10 cellular contexts compared by ENCODE assay signal in the genomic region with DNA sequence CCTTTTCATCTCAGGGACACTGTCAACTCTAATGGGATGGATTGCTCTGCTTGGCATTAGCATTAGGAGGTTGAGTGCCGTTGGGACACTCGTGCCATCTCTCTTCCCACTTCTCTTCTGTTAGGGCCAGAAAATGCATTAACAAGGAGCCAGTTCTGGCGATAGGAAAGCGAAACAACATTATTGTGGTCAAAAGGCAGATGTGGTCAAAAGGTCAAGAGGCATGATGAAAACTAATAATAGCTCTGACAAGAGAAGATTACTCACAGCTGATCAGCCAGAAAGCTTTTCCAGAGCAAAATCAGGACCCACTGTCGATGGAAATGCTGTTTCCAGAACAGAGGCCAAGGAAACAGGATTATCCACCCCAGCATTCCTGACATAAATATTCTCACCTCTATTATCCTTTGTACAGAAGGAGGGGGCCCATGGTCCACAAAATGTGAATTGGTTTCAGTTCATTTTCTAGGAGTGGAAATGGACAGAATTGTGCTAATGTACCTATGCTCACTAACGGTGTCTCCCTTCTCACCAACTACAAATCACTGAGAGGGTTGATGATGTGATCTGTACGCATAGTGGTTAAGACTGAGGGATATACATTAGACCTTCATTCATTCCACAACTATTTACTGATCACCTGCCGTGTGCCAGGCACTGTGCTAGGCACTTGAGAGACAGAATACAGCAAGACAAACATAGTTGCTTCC.
DNase-seq lines count a peak whose midpoint lies in the region; ATAC-seq, FAIRE-seq and TF ChIP-seq lines count a peak whose summit lies in the region.
"Had no signal": no experiment of that assay in that cellular context is flagged by ENCODE, and none has a peak within 500 bp of the region (broad histone marks: within the 10 kb centered on the region; RNA-seq: fewer than 3 reads in every experiment).

No MANE protein-coding gene starts in this region.

- peak overlapping the region; percentile 50 to 62 for H3K27ac ChIP-seq in SK-N-SH (ENCODE audit: low read depth in 2 of 2, low read length in 1 of 2)
- no peak overlapping the region for H3K27ac ChIP-seq in trophoblast cell (ENCODE audit: low read depth, low read length)
- no peak overlapping the region for H3K27ac ChIP-seq in aorta (ENCODE audit: low read depth in 1 of 2, low read length in 2 of 2)
- no peak overlapping the region for H3K27ac ChIP-seq in naive thymus-derived CD4-positive, alpha-beta T cell (ENCODE audit: low read depth, low read length)
- H3K27ac ChIP-seq: body of pancreas had no signal

- H3K9me3 Mint-ChIP-seq in naive thymus-derived CD4-positive, alpha-beta T cell: no peaks in the 10 kb centered on the region

- ATAC-seq in GM18861 (IDR thresholded peaks at IDR 0.05; ENCODE audit: unreplicated experiment) (peak; percentile 60), HG02870 (IDR thresholded peaks at IDR 0.05; ENCODE audit: unreplicated experiment) (peak; percentile 60), aorta (ENCODE audit: low FRiP score) (no peak)
- no peak for ATAC-seq in naive thymus-derived CD4-positive, alpha-beta T cell
- ATAC-seq: body of pancreas, K562 had no signal

- H3F3A ChIP-seq in SK-N-SH (replicated peaks; ENCODE audit: insufficient read depth): peaks cover 4% of the 10 kb centered on the region

- H2BK5ac ChIP-seq in trophoblast cell (ENCODE audit: low read depth, low read length, poor library complexity): no peak overlapping the region

- FAIRE-seq in HTR-8/SVneo (lab: Jason Lieb, UNC): no peak
- FAIRE-seq: K562 had no signal

- H3K36me3 ChIP-seq in SK-N-SH (replicated peaks in 1 of 2; ENCODE audit: control insufficient read depth in 1 of 2, insufficient read depth in 2 of 2, low read length in 1 of 2): no peaks in the 10 kb centered on the region
- H3K36me3 ChIP-seq in trophoblast cell (ENCODE audit: control insufficient read depth in 1 of 2, insufficient read depth in 2 of 2, low read length in 2 of 2): no peaks in the 10 kb centered on the region
- H3K36me3 ChIP-seq in aorta (ENCODE audit: control insufficient read depth in 1 of 2, insufficient read depth in 2 of 2, low read length in 1 of 2): no peaks in the 10 kb centered on the region
- no peaks in the 10 kb centered on the region for H3K36me3 ChIP-seq in naive thymus-derived CD4-positive, alpha-beta T cell (ENCODE audit: control insufficient read depth in 2 of 3, insufficient read depth in 3 of 3, low read length in 3 of 3)

- H4K91ac ChIP-seq in trophoblast cell (ENCODE audit: low read depth, low read length): no peak overlapping the region

- TF ChIP-seq RAD21 in SK-N-SH (IDR thresholded peaks at IDR 0.05; ENCODE audit: low read length): no peak

- intact Hi-C loops in aorta (cut with DNase I): no loop called here
- intact Hi-C loops in naive thymus-derived CD4-positive, alpha-beta T cell (cut with micrococcal nuclease): no loop called here

- H3K27me3 ChIP-seq in SK-N-SH (ENCODE audit: insufficient read depth) (no peaks in the 10 kb centered on the region), trophoblast cell (ENCODE audit: insufficient read depth, low read length) (no peaks in the 10 kb centered on the region), aorta (ENCODE audit: control insufficient read depth in 1 of 2, insufficient read depth in 2 of 2, low read length in 1 of 2) (no peaks in the 10 kb centered on the region)
- H3K27me3 ChIP-seq in naive thymus-derived CD4-positive, alpha-beta T cell (ENCODE audit: control insufficient read depth in 2 of 2, insufficient read depth in 2 of 2, low read length in 2 of 2): no peaks in the 10 kb centered on the region
- H3K27me3 ChIP-seq: body of pancreas had no signal

- peak in 1 of 2 experiments; percentile 70; a peak in 1 of 4 replicates for TF ChIP-seq EP300 in SK-N-SH (IDR thresholded peaks at IDR 0.05; ENCODE audit: borderline replicate concordance in 1 of 2, low read depth in 1 of 2, low read length in 1 of 2)

- no peak overlapping the region for H4K12ac ChIP-seq in trophoblast cell (ENCODE audit: low read depth, low read length)

- H3K9me3 ChIP-seq in SK-N-SH: no peaks in the 10 kb centered on the region
- H3K9me3 ChIP-seq in trophoblast cell (ENCODE audit: insufficient read depth, low read depth, low read length): no peaks in the 10 kb centered on the region
- no peaks in the 10 kb centered on the region for H3K9me3 ChIP-seq in aorta (ENCODE audit: control insufficient read depth, low read length)
- H3K9me3 ChIP-seq in naive thymus-derived CD4-positive, alpha-beta T cell (ENCODE audit: control insufficient read depth in 2 of 3, low read length in 3 of 3): no peaks in the 10 kb centered on the region
- H3K9me3 ChIP-seq: body of pancreas had no signal

- H2BK120ac ChIP-seq in trophoblast cell (ENCODE audit: insufficient read depth, low read length, poor library complexity): no peak overlapping the region

- H3K4me3 Mint-ChIP-seq in naive thymus-derived CD4-positive, alpha-beta T cell: no peak overlapping the region

- no peak overlapping the region for H3K27ac Mint-ChIP-seq in naive thymus-derived CD4-positive, alpha-beta T cell

- no peaks in the 10 kb centered on the region for H3K9me2 ChIP-seq in SK-N-SH

- POLR2A ChIA-PET in SK-N-SH (lab: Yijun Ruan, JAX): no interaction called here
- POLR2A ChIA-PET in naive thymus-derived CD4-positive, alpha-beta T cell (lab: Charles Lee): no interaction called here

- H2AK5ac ChIP-seq in trophoblast cell (ENCODE audit: low read length): no peak overlapping the region

- H3K4me2 ChIP-seq in SK-N-SH (peak overlapping the region; percentile 67), trophoblast cell (ENCODE audit: low read length) (peak overlapping the region; percentile 20)

- H3K4me3 ChIP-seq in SK-N-SH (ENCODE audit: low read depth in 2 of 2, low read length in 1 of 2) (peak overlapping the region in 1 of 2 experiments; percentile 20; a peak in 1 of 4 replicates), trophoblast cell (ENCODE audit: low read depth, low read length) (no peak overlapping the region), aorta (ENCODE audit: low read length in 2 of 2) (no peak overlapping the region)
- no peak overlapping the region for H3K4me3 ChIP-seq in naive thymus-derived CD4-positive, alpha-beta T cell (ENCODE audit: low read length)
- H3K4me3 ChIP-seq: body of pancreas, K562 had no signal

- peaks cover 2% of the 10 kb centered on the region for H3K79me1 ChIP-seq in trophoblast cell (ENCODE audit: low read length)

- peaks cover 0 to 6% (median 0%) of the 10 kb centered on the region in 5 donors for H3K27me3 Mint-ChIP-seq in naive thymus-derived CD4-positive, alpha-beta T cell

- H3K4ac ChIP-seq in trophoblast cell (ENCODE audit: low read depth, low read length): no peak overlapping the region

- H4K20me1 ChIP-seq in SK-N-SH (ENCODE audit: insufficient read depth): no peaks in the 10 kb centered on the region

- 46% methylated on average over 8 of the region's 8 CpGs for WGBS in SK-N-SH (ENCODE audit: low lambda C conversion rate)
- WGBS in trophoblast cell (ENCODE audit: extremely low coverage, insufficient coverage, insufficient read length): no CpG with 5 or more reads among the region's 8 CpGs
- WGBS in aorta, 2 donors: 83 to 85% methylated on average over 8 of the region's 8 CpGs

- no peaks in the 10 kb centered on the region for H3K36me3 Mint-ChIP-seq in naive thymus-derived CD4-positive, alpha-beta T cell

- H3K23ac ChIP-seq in trophoblast cell (ENCODE audit: low read length): no peak overlapping the region

- no peak overlapping the region for H3K9ac ChIP-seq in SK-N-SH
- no peak overlapping the region for H3K9ac ChIP-seq in trophoblast cell (ENCODE audit: low read length)

- DNase-seq in SK-N-SH (no peak), trophoblast cell (no peak), aorta (no peak), HTR-8/SVneo (ENCODE audit: insufficient read length, low spot score) (no peak)
- no peak for DNase-seq in activated CD4-positive, alpha-beta T cell treated with anti-CD3 and anti-CD28 coated beads, Interleukin-2, amount 50 U/mL, for 1 hour
- no peak for DNase-seq in naive thymus-derived CD4-positive, alpha-beta T cell
- DNase-seq: body of pancreas had no signal

- H2AFZ ChIP-seq in SK-N-SH (ENCODE audit: low read depth) (no peak overlapping the region), trophoblast cell (ENCODE audit: insufficient read depth, low read length, poor library complexity) (no peak overlapping the region)

- H2BK12ac ChIP-seq in trophoblast cell (ENCODE audit: low read length): no peak overlapping the region

- H4K8ac ChIP-seq in trophoblast cell (ENCODE audit: low read depth, low read length): no peak overlapping the region

- H3K18ac ChIP-seq in trophoblast cell (ENCODE audit: low read length): no peak overlapping the region

- peaks cover 0 to 2% (median 0%) of the 10 kb centered on the region in 7 donors for H3K4me1 Mint-ChIP-seq in naive thymus-derived CD4-positive, alpha-beta T cell

- no peak overlapping the region for H3K14ac ChIP-seq in trophoblast cell (ENCODE audit: low read length)

- CTCF ChIA-PET in SK-N-SH (lab: Yijun Ruan, JAX): interaction anchor here (1.9 kb wide), 1 partner anchor 13 kb away, joined by 5 read pairs; no protein-coding TSS in a partner anchor
- CTCF ChIA-PET in naive thymus-derived CD4-positive, alpha-beta T cell (lab: Charles Lee): interaction anchor here (0.7 kb wide), 1 partner anchor 873 kb away, joined by 3 read pairs; no protein-coding TSS in a partner anchor

- no peaks in the 10 kb centered on the region for H3K79me2 ChIP-seq in SK-N-SH (ENCODE audit: insufficient read depth)
- no peaks in the 10 kb centered on the region for H3K79me2 ChIP-seq in trophoblast cell (ENCODE audit: control insufficient read depth, insufficient read depth, low read length, poor library complexity)

- no peak for TF ChIP-seq CTCF in SK-N-SH (IDR thresholded peaks at IDR 0.05)

- H3K4me1 ChIP-seq in SK-N-SH (ENCODE audit: control insufficient read depth in 1 of 2, insufficient read depth in 2 of 2, low read depth in 1 of 2, low read length in 1 of 2): peaks cover 0 to 9% of the 10 kb centered on the region in 2 experiments; a peak in 2 of 4 replicates
- peaks cover 4 to 8% of the 10 kb centered on the region in 2 experiments for H3K4me1 ChIP-seq in trophoblast cell (ENCODE audit: control insufficient read depth in 1 of 2, insufficient read depth in 2 of 2, low read length in 2 of 2)
- no peaks in the 10 kb centered on the region for H3K4me1 ChIP-seq in aorta (ENCODE audit: control insufficient read depth in 1 of 2, insufficient read depth in 2 of 2, low read length in 2 of 2)
- H3K4me1 ChIP-seq in naive thymus-derived CD4-positive, alpha-beta T cell (ENCODE audit: control insufficient read depth in 2 of 2, insufficient read depth in 2 of 2, low read length in 2 of 2): no peaks in the 10 kb centered on the region
- H3K4me1 ChIP-seq: body of pancreas had no signal

TF ChIP-seq in SK-N-SH, 30 proteins besides CTCF, POLR2A, EP300 and RAD21 (continues in another document):
- peak; percentile 88; the same call in 1 of the 2 replicates for TF ChIP-seq MEF2A (IDR thresholded peaks at IDR 0.05; ENCODE audit: borderline replicate concordance, low read depth)
- peak; percentile 45; the same call in 1 of the 2 replicates for TF ChIP-seq NFIC (IDR thresholded peaks at IDR 0.05; ENCODE audit: borderline replicate concordance)
- peak; percentile 40; the same call in 1 of the 2 replicates for TF ChIP-seq SIN3A (IDR thresholded peaks at IDR 0.05; ENCODE audit: borderline replicate concordance, low read depth, low read length)
- peak; percentile 81; the same call in 1 of the 2 replicates for TF ChIP-seq RXRA (IDR thresholded peaks at IDR 0.05; ENCODE audit: borderline replicate concordance, low read depth)

Comparison
In these comparisons a context has a peak if more than half of its experiments do, and no peak if none do; other contexts are left out.
1. ATAC-seq: peak in GM18861 (single experiment) and HG02870 (single experiment); none in aorta (single experiment) and naive thymus-derived CD4-positive, alpha-beta T cell (single experiment).
2. H3K27ac ChIP-seq: peak in SK-N-SH (2 of 2); none in trophoblast cell (single experiment), aorta (0 of 2) and naive thymus-derived CD4-positive, alpha-beta T cell (single experiment).